ENCODE assay signal across 30 cellular contexts in the genomic region with DNA sequence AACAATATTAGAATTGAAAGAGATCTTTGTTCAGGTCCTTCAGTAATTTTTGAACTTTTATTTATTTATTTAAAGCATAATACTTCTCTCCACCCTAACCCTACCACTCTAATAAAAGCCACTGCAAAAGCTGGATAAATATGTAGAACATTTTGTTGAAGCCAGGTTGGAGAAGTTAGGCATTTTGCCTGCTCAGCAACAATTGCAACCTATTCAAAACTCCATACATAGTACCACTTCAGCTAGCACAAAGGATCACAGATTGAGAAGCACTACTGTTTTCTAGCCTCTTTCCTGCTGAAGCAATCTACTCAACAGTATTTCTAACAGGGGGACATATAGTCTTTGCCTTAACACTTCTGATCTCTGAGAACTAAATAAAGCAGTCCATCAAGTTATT. TPM values are rescaled to one million over a fixed set of nuclear protein-coding genes. Genes with fewer than 3 reads are reported as not detected.
"Had no signal": no experiment of that assay in that cellular context is flagged by ENCODE, and none has a peak within 500 bp of the region (broad histone marks: within the 10 kb centered on the region; RNA-seq: fewer than 3 reads in every experiment).

No MANE protein-coding gene starts in this region.

- ATAC-seq: effector memory CD8-positive, alpha-beta T cell; esophagus mucosa; gastrocnemius medialis; heart right ventricle; left cardiac atrium; left lung; left ventricle myocardium superior; lower lobe of right lung; mucosa of descending colon had no signal

- H3K9me3 ChIP-seq: colonic mucosa, esophagus squamous epithelium, gastrocnemius medialis, left lung, lower lobe of right lung, mucosa of descending colon had no signal

- H3K9me3 Mint-ChIP-seq: endodermal cell had no signal

- H3K27me3 ChIP-seq: colonic mucosa, esophagus squamous epithelium, gastrocnemius medialis, heart right ventricle, left lung had no signal

- H3K27ac ChIP-seq: colonic mucosa, epithelial cell of prostate, esophagus squamous epithelium, gastrocnemius medialis, heart right ventricle, left lung, lower lobe of right lung had no signal

- H3K36me3 Mint-ChIP-seq: mesothelial cell of epicardium had no signal

- H3K27me3 Mint-ChIP-seq: dendritic cell treated with granulocyte-macrophage colony-stimulating factor and Interleukin-4, amounts not matched to agents 40 ng/mL and 50 ng/mL, for 4 days had no signal

- H3K27ac Mint-ChIP-seq: dendritic cell treated with granulocyte-macrophage colony-stimulating factor and Interleukin-4, amounts not matched to agents 40 ng/mL and 50 ng/mL, for 4 days; effector memory CD8-positive, alpha-beta T cell; endodermal cell; mesothelial cell of epicardium; naive B cell had no signal

- DNase-seq: colonic mucosa; cortex of kidney; effector CD8-positive, alpha-beta T cell; effector memory CD8-positive, alpha-beta T cell; endodermal cell; erythroblast; esophagus squamous epithelium; foreskin fibroblast; foreskin melanocyte; gastrocnemius medialis; glutamatergic neuron; head of caudate nucleus; heart right ventricle; hippocampal formation; left cardiac atrium; left lung; left ventricle myocardium superior; lower lobe of right lung; mesenchymal stem cell; mucosa of descending colon; naive B cell had no signal

- H3K4me1 Mint-ChIP-seq: endodermal cell, mesothelial cell of epicardium, naive B cell had no signal

- FAIRE-seq: endometrium, islet of Langerhans, keratinocyte had no signal

- H3K4me1 ChIP-seq: colonic mucosa, esophagus squamous epithelium, gastrocnemius medialis, heart right ventricle, left lung, lower lobe of right lung had no signal

- H3K4me3 Mint-ChIP-seq: dendritic cell treated with granulocyte-macrophage colony-stimulating factor and Interleukin-4, amounts not matched to agents 40 ng/mL and 50 ng/mL, for 4 days; effector memory CD8-positive, alpha-beta T cell; endodermal cell; mesothelial cell of epicardium; naive B cell had no signal

- H3K4me3 ChIP-seq: colonic mucosa, esophagus squamous epithelium, gastrocnemius medialis, heart right ventricle, left lung, lower lobe of right lung, mucosa of descending colon had no signal

- H3K36me3 ChIP-seq: colonic mucosa, esophagus squamous epithelium, gastrocnemius medialis, heart right ventricle, left lung, lower lobe of right lung had no signal

RNA-seq across cellular contexts. Expression of a gene that starts 25.0 kb away (rescaled TPM):
- total RNA-seq: glomerular endothelial cell, mesothelial cell of epicardium had no signal

RNA-seq across cellular contexts. Expression of a gene that starts 52.5 kb away (rescaled TPM):
- total RNA-seq: myocyte had no signal
